ENCODE assay signal across 7 cellular contexts in the genomic region with DNA sequence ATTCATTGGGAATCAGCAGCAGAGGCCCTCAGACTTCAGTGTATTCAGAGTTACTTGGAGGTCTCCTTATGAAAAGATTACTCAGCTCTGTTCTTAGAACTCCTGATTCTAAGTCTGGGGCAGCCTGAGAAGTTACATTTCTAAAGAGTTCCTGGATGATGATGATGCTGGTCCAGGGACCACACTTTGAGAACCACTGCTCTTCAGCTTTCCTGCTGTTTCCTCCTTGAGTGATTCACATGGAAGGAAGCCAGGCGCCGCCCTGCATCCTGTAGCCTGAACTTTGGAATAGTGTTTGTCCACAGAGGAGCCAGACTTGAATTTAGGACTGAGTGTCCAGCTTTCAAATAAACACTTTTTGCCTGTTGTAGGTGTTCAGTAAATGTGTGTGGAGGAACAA. TPM values are rescaled to one million over a fixed set of nuclear protein-coding genes. Genes with fewer than 3 reads are reported as not detected.
A peak's percentile ranks its signal among the peaks of the same experiment; 100 is the strongest.
DNase-seq lines count a peak whose midpoint lies in the region; ATAC-seq, FAIRE-seq and TF ChIP-seq lines count a peak whose summit lies in the region.

No MANE protein-coding gene starts in this region.

- H3K27me3 ChIP-seq in ascending aorta (no peaks in the 10 kb centered on the region), suprapubic skin (no peaks in the 10 kb centered on the region)

- H3K36me3 ChIP-seq in ascending aorta (peaks cover 5 to 15% of the 10 kb centered on the region in 2 donors), kidney (ENCODE audit: control insufficient read depth in 1 of 2, insufficient read depth in 2 of 2, low read length in 2 of 2) (peaks cover 5 to 6% of the 10 kb centered on the region in 2 donors), suprapubic skin (peaks cover 5% of the 10 kb centered on the region)

- H3K4me3 ChIP-seq in ascending aorta (no peak overlapping the region), kidney (ENCODE audit: low read length in 2 of 2) (no peak overlapping the region), suprapubic skin (no peak overlapping the region)

- intact Hi-C loops in ascending aorta (cut with DNase I) (loop anchor here (10.0 kb wide), 1 partner anchor 402 kb away; the partner anchor contains the start of genes CEP89 and FAAP24), kidney (cut with DNase I) (no loop called here)

- no peak for TF ChIP-seq EP300 in suprapubic skin (IDR thresholded peaks at IDR 0.05)

- no peak for ATAC-seq in HG03159 (IDR thresholded peaks at IDR 0.05; ENCODE audit: unreplicated experiment)

- TF ChIP-seq CTCF in ascending aorta (IDR thresholded peaks at IDR 0.05) (no peak), kidney (IDR thresholded peaks at IDR 0.05; ENCODE audit: borderline replicate concordance, extremely low read depth, insufficient read depth) (no peak), suprapubic skin (IDR thresholded peaks at IDR 0.05) (no peak)

- H3K27ac ChIP-seq in ascending aorta = peak overlapping the region; percentile 15 to 37
- peak overlapping the region in 1 of 2 donors; percentile 17 for H3K27ac ChIP-seq in kidney (ENCODE audit: low read depth in 2 of 2, low read length in 2 of 2)
- peak overlapping the region; percentile 79 for H3K27ac ChIP-seq in suprapubic skin

- no peak overlapping the region for H3K9ac ChIP-seq in kidney (ENCODE audit: low read length in 2 of 2)

- no peak for FAIRE-seq in kidney (lab: Jason Lieb, UNC)

- H3K9me3 ChIP-seq in ascending aorta = no peaks in the 10 kb centered on the region
- H3K9me3 ChIP-seq in kidney (ENCODE audit: control insufficient read depth in 1 of 2, low read length in 2 of 2) = no peaks in the 10 kb centered on the region
- H3K9me3 ChIP-seq in suprapubic skin = no peaks in the 10 kb centered on the region

- no peak for TF ChIP-seq POLR2A in suprapubic skin (IDR thresholded peaks at IDR 0.05)

- DNase-seq in HS-5 (ENCODE audit: low read depth) = peak; percentile 67
- DNase-seq in ascending aorta (ENCODE audit: low spot score in 2 of 2) = peak in 1 of 2 donors; percentile 82
- DNase-seq in kidney = peak; percentile 85
- DNase-seq in suprapubic skin (ENCODE audit: low spot score in 2 of 2) = peak in 1 of 2 donors; percentile 85
- no peak for DNase-seq in CD1c-positive myeloid dendritic cell (ENCODE audit: extremely low spot score)
- no peak for DNase-seq in hippocampal formation (lab: John Stamatoyannopoulos, UW)

- WGBS in suprapubic skin = 49% methylated on average over 2 of the region's 2 CpGs

- H3K4me1 ChIP-seq in ascending aorta (peaks cover 0 to 19% of the 10 kb centered on the region in 2 donors), kidney (ENCODE audit: control insufficient read depth in 1 of 2, insufficient read depth in 1 of 2, low read depth in 1 of 2, low read length in 2 of 2) (peaks cover 19 to 23% of the 10 kb centered on the region in 2 donors), suprapubic skin (peaks cover 67% of the 10 kb centered on the region)

RNA-seq across cellular contexts. Expression of gene CEBPG, which starts 2.9 kb away (rescaled TPM):
- 21.9 TPM for total RNA-seq in ascending aorta
- total RNA-seq in kidney = 22.4 TPM
- polyA plus RNA-seq in kidney (ENCODE audit: insufficient read depth, low read depth, low replicate concordance) = 13.0 TPM
- 10 to 100 TPM; 37.7 to 63.0 (median 45.2) TPM for total RNA-seq in suprapubic skin

Comparison
In these comparisons a context has a peak if more than half of its experiments do, and no peak if none do; other contexts are left out.
1. DNase-seq: peak in HS-5 (single experiment) and kidney (single experiment); none in CD1c-positive myeloid dendritic cell (single experiment) and hippocampal formation (0 of 2).